21 cellular contexts compared by ENCODE assay signal in genomic region chr1:223482766-223483165, GRCh38.
A peak's percentile ranks its signal among the peaks of the same experiment; 100 is the strongest.
DNase-seq lines count a peak whose midpoint lies in the region; ATAC-seq, FAIRE-seq and TF ChIP-seq lines count a peak whose summit lies in the region.
"Had no signal": no experiment of that assay in that cellular context is flagged by ENCODE, and none has a peak within 500 bp of the region (broad histone marks: within the 10 kb centered on the region; RNA-seq: fewer than 3 reads in every experiment).

No MANE protein-coding gene starts in this region.

- H3K27ac Mint-ChIP-seq in activated CD4-positive, alpha-beta memory T cell treated with anti-CD3 and anti-CD28 coated beads, Interleukin-2, amount 10 ng/mL, durations not matched to agents 7 days and 5 days: no peak overlapping the region
- H3K27ac Mint-ChIP-seq: B cell, GM23338, nephron progenitor cell had no signal

- POLR2A ChIA-PET in activated CD4-positive, alpha-beta memory T cell treated with anti-CD3 and anti-CD28 coated beads, Interleukin-2, amount 10 ng/mL, durations not matched to agents 7 days and 5 days (lab: Charles Lee): interaction anchor here (1.6 kb wide), 1 partner anchor 32 kb away, joined by 7 read pairs; no protein-coding TSS in a partner anchor

- ATAC-seq in GM21367 (IDR thresholded peaks at IDR 0.05; ENCODE audit: unreplicated experiment): peak; percentile 65
- ATAC-seq: GM23338 had no signal

- no peaks in the 10 kb centered on the region for H3K36me3 Mint-ChIP-seq in activated CD4-positive, alpha-beta memory T cell treated with anti-CD3 and anti-CD28 coated beads, Interleukin-2, amount 10 ng/mL, durations not matched to agents 7 days and 5 days (ENCODE audit: low read depth)

- TF ChIP-seq POLR2A in NB4 (IDR thresholded peaks at IDR 0.05; ENCODE audit: extremely low read depth, insufficient read length): no peak

- H3K4me3 ChIP-seq in NB4 (ENCODE audit: low read depth, low read length) (no peak overlapping the region), fibroblast of villous mesenchyme (ENCODE audit: low read depth, low read length) (no peak overlapping the region)
- H3K4me3 ChIP-seq: GM23338 had no signal

- H3K9me3 Mint-ChIP-seq in activated CD4-positive, alpha-beta memory T cell treated with anti-CD3 and anti-CD28 coated beads, Interleukin-2, amount 10 ng/mL, durations not matched to agents 7 days and 5 days: no peaks in the 10 kb centered on the region
- H3K9me3 Mint-ChIP-seq: GM23338, nephron progenitor cell had no signal

- CTCF ChIA-PET in activated CD4-positive, alpha-beta memory T cell treated with anti-CD3 and anti-CD28 coated beads, Interleukin-2, amount 10 ng/mL, durations not matched to agents 7 days and 5 days (lab: Charles Lee): interaction anchor here (1.0 kb wide), 1 partner anchor 213 kb away, joined by 3 read pairs; no protein-coding TSS in a partner anchor

- H3K4me3 Mint-ChIP-seq in activated CD4-positive, alpha-beta memory T cell treated with anti-CD3 and anti-CD28 coated beads, Interleukin-2, amount 10 ng/mL, durations not matched to agents 7 days and 5 days: no peak overlapping the region
- H3K4me3 Mint-ChIP-seq: B cell, GM23338, nephron progenitor cell had no signal

- FAIRE-seq in GM18507 (lab: Jason Lieb, UNC): peak; percentile 44
- FAIRE-seq: colon, D721Med had no signal

- H3K4me1 Mint-ChIP-seq in activated CD4-positive, alpha-beta memory T cell treated with anti-CD3 and anti-CD28 coated beads, Interleukin-2, amount 10 ng/mL, durations not matched to agents 7 days and 5 days: peaks cover 9% of the 10 kb centered on the region
- H3K4me1 Mint-ChIP-seq: B cell had no signal

- DNase-seq in GM18507 (ENCODE audit: extremely low spot score, insufficient read length, low read depth) (no peak), NB4 (ENCODE audit: low read depth) (peak; percentile 23), fibroblast of villous mesenchyme (ENCODE audit: low read depth) (peak; percentile 6), hippocampal formation (lab: John Stamatoyannopoulos, UW) (no peak), NCI-H345 treated with DMSO at 0.1 percent for 48 hours (lab: John Stamatoyannopoulos, UW; ENCODE audit: unreplicated experiment) (no peak)
- no peak for DNase-seq in activated CD4-positive, alpha-beta memory T cell treated with anti-CD3 and anti-CD28 coated beads, Interleukin-2, amount 10 ng/mL, durations not matched to agents 7 days and 5 days
- DNase-seq in effector CD4-positive, alpha-beta T cell: no peak
- DNase-seq: activated effector memory CD4-positive, alpha-beta T cell treated with Interleukin-2 at 50 U/mL for 16 hours; aorta; GDM1; IMR-90; mesenchymal stem cell; NCI-H1417 treated with DMSO at 0.1 percent for 48 hours; NCI-H446; nephron progenitor cell; SW 1271 had no signal

- peaks cover 20% of the 10 kb centered on the region for H3K27me3 Mint-ChIP-seq in activated CD4-positive, alpha-beta memory T cell treated with anti-CD3 and anti-CD28 coated beads, Interleukin-2, amount 10 ng/mL, durations not matched to agents 7 days and 5 days

- no peak for TF ChIP-seq CTCF in NB4 (IDR thresholded peaks at IDR 0.05; ENCODE audit: low read depth, low read length)
- no peak for TF ChIP-seq CTCF in fibroblast of villous mesenchyme (IDR thresholded peaks at IDR 0.05; ENCODE audit: insufficient read depth, low read depth, low read length)

Comparison
In these comparisons a context has a peak if more than half of its experiments do, and no peak if none do; other contexts are left out.
1. DNase-seq: peak in NB4 (single experiment) and fibroblast of villous mesenchyme (single experiment); none in GM18507 (single experiment), hippocampal formation (0 of 2), activated CD4-positive, alpha-beta memory T cell treated with anti-CD3 and anti-CD28 coated beads, Interleukin-2, amount 10 ng/mL, durations not matched to agents 7 days and 5 days (single experiment), effector CD4-positive, alpha-beta T cell (single experiment) and NCI-H345 treated with DMSO at 0.1 percent for 48 hours (single experiment).